ENCODE assay signal across 8 cellular contexts in the genomic region with DNA sequence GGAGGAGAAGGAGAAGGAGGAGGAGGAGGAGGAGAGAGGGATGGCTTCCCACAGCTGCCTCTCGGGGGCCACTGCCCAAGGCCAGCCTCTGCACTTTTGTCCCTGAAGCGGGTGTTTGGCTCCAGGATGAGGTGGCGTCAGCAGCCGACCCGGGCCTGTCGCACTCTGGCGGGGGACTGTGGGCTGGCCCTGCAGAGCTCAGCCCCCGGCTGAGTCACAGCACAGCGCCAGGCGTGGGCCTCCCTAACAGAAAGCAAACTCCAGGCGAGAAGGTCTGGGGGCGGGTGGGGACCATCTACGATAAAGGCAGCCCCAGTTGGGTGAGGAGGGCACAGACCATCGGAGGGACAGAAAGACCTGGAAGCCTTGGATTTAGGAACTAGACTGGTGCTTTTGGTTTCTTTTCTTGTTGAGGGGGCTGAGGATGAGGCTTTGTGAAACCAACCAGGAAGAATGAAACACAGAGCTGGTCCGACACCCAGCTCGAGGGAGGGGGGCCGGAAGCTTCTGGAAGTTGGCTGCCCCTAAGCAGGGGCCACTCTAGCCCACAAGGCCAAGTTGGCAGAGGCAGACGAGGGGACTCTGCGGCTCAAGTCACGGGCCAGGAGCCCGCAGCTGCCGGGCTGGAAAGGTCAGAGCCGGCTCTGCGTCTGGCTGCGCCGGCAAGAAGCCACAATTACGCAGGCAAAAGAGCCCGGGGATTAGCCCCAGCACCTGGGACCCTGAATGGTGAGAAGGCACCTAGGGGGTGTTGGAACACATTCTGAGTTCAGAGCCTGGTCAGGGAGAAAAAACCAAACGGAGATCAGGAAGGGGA. TPM values are rescaled to one million over a fixed set of nuclear protein-coding genes. Genes with fewer than 3 reads are reported as not detected.
DNase-seq lines count a peak whose midpoint lies in the region; ATAC-seq and TF ChIP-seq lines count a peak whose summit lies in the region.

No MANE protein-coding gene starts in this region.

- H3F3A ChIP-seq in PC-3 (ENCODE audit: low read length, unreplicated experiment) = no peaks in the 10 kb centered on the region

- H3K4me1 Mint-ChIP-seq in Caco-2 (ENCODE audit: low read depth, unreplicated experiment) = peaks cover 9% of the 10 kb centered on the region
- H3K4me1 Mint-ChIP-seq in activated T-helper 1 cell treated with anti-CD3 and anti-CD28 coated beads, Interleukin-12 subunit alpha, Interleukin-12 subunit beta, Interleukin-2, Interleukin-4 antibody, amounts not matched to agents 30 ng/mL and 10 ng/mL and 1 ng/mL, durations not matched to agents 14 hours and 24 hours and 36 hours (ENCODE audit: low read depth) = peaks cover 40% of the 10 kb centered on the region
- peaks cover 28 to 47% (median 47%) of the 10 kb centered on the region in 3 donors for H3K4me1 Mint-ChIP-seq in naive B cell
- H3K4me1 Mint-ChIP-seq in stimulated activated effector memory CD8-positive, alpha-beta T cell treated with anti-CD3 and anti-CD28 coated beads, Interleukin-12 subunit alpha, Interleukin-12 subunit beta, amount 100 ng/mL, for 72 hours = peaks cover 53% of the 10 kb centered on the region

- H3K27ac Mint-ChIP-seq in Caco-2 (ENCODE audit: unreplicated experiment) (peak overlapping the region; percentile 75), naive B cell (peak overlapping the region; percentile 99 to 100 (median 99))
- peak overlapping the region; percentile 98 for H3K27ac Mint-ChIP-seq in activated T-helper 1 cell treated with anti-CD3 and anti-CD28 coated beads, Interleukin-12 subunit alpha, Interleukin-12 subunit beta, Interleukin-2, Interleukin-4 antibody, amounts not matched to agents 30 ng/mL and 10 ng/mL and 1 ng/mL, durations not matched to agents 14 hours and 24 hours and 36 hours
- H3K27ac Mint-ChIP-seq in stimulated activated effector memory CD8-positive, alpha-beta T cell treated with anti-CD3 and anti-CD28 coated beads, Interleukin-12 subunit alpha, Interleukin-12 subunit beta, amount 100 ng/mL, for 72 hours = peak overlapping the region; percentile 97

- no peaks in the 10 kb centered on the region for H3K27me3 ChIP-seq in Caco-2 (replicated peaks; ENCODE audit: control insufficient read depth, insufficient read depth, low read length)
- H3K27me3 ChIP-seq in PC-3 (ENCODE audit: low read length) = no peaks in the 10 kb centered on the region

- intact Hi-C loops in Caco-2 (cut with micrococcal nuclease; ENCODE audit: unreplicated experiment) = no loop called here
- intact Hi-C loops in PC-3 (cut with micrococcal nuclease) = no loop called here
- intact Hi-C loops in activated T-helper 1 cell treated with anti-CD3 and anti-CD28 coated beads, Interleukin-12 subunit alpha, Interleukin-12 subunit beta, Interleukin-2, Interleukin-4 antibody, amounts not matched to agents 30 ng/mL and 10 ng/mL and 1 ng/mL, durations not matched to agents 14 hours and 24 hours and 36 hours (cut with micrococcal nuclease) = loop anchor here (1.0 kb wide), 6 partner anchors 10 to 111 kb away; partner anchors contain the start of genes LSM4 and MPV17L2

- no peaks in the 10 kb centered on the region for H3K27me3 Mint-ChIP-seq in Caco-2 (ENCODE audit: insufficient read depth, unreplicated experiment)
- H3K27me3 Mint-ChIP-seq in activated T-helper 1 cell treated with anti-CD3 and anti-CD28 coated beads, Interleukin-12 subunit alpha, Interleukin-12 subunit beta, Interleukin-2, Interleukin-4 antibody, amounts not matched to agents 30 ng/mL and 10 ng/mL and 1 ng/mL, durations not matched to agents 14 hours and 24 hours and 36 hours (ENCODE audit: insufficient read depth) = peaks cover 1% of the 10 kb centered on the region
- H3K27me3 Mint-ChIP-seq in naive B cell = no peaks in the 10 kb centered on the region

- H3K4me3 ChIP-seq in Caco-2 (ENCODE audit: low read depth, low read length) = no peak overlapping the region
- no peak overlapping the region for H3K4me3 ChIP-seq in PC-3 (ENCODE audit: low read length)

- H3K4me3 Mint-ChIP-seq in Caco-2 (ENCODE audit: unreplicated experiment) (peak overlapping the region; percentile 59), naive B cell (peak overlapping the region; percentile 84 to 97 (median 91))
- H3K4me3 Mint-ChIP-seq in activated T-helper 1 cell treated with anti-CD3 and anti-CD28 coated beads, Interleukin-12 subunit alpha, Interleukin-12 subunit beta, Interleukin-2, Interleukin-4 antibody, amounts not matched to agents 30 ng/mL and 10 ng/mL and 1 ng/mL, durations not matched to agents 14 hours and 24 hours and 36 hours = peak overlapping the region; percentile 92
- peak overlapping the region; percentile 96 for H3K4me3 Mint-ChIP-seq in stimulated activated effector memory CD8-positive, alpha-beta T cell treated with anti-CD3 and anti-CD28 coated beads, Interleukin-12 subunit alpha, Interleukin-12 subunit beta, amount 100 ng/mL, for 72 hours

- H3K36me3 ChIP-seq in Caco-2 (ENCODE audit: control insufficient read depth, insufficient read depth, low read length) (no peaks in the 10 kb centered on the region), PC-3 (ENCODE audit: low read depth, low read length) (no peaks in the 10 kb centered on the region; the same call in 1 of the 2 replicates)

- CTCF ChIA-PET in Caco-2 (lab: Charles Lee) = interaction anchor here (0.9 to 1.8 kb wide), 4 partner anchors 17 to 25 kb away, joined by 3 to 10 read pairs (median 4); partner anchors contain the start of gene JUND
- CTCF ChIA-PET in PC-3 (lab: Charles Lee) = interaction anchor here (1.3 kb wide), 1 partner anchor 25 kb away, joined by 4 read pairs; no protein-coding TSS in a partner anchor

- no peak overlapping the region for H3K27ac ChIP-seq in PC-3 (ENCODE audit: low read length)

- no peaks in the 10 kb centered on the region for H3K79me2 ChIP-seq in PC-3 (ENCODE audit: low read length)

- peak overlapping the region; percentile 46 for H3K4me2 ChIP-seq in PC-3 (ENCODE audit: low read length)

- H4K20me1 ChIP-seq in PC-3 (ENCODE audit: low read length) = no peaks in the 10 kb centered on the region

- no peak overlapping the region for H3K9ac ChIP-seq in PC-3 (ENCODE audit: low read length)

- H3K9me2 ChIP-seq in PC-3 (replicated peaks; ENCODE audit: low read length) = no peaks in the 10 kb centered on the region

- POLR2A ChIA-PET in Caco-2 (lab: Charles Lee) = interaction anchor here (1.0 to 1.8 kb wide), 4 partner anchors 12 to 25 kb away, joined by 3 to 22 read pairs (median 12); partner anchors contain the start of genes JUND and LSM4
- POLR2A ChIA-PET in PC-3 (lab: Charles Lee; ENCODE audit: unreplicated experiment) = interaction anchor here (0.6 to 1.0 kb wide), 2 partner anchors 23 to 253 kb away, joined by 3 read pairs; partner anchors contain the start of gene JUND

- H3K4me1 ChIP-seq in Caco-2 = peaks cover 27% of the 10 kb centered on the region
- peaks cover 19% of the 10 kb centered on the region for H3K4me1 ChIP-seq in PC-3 (ENCODE audit: insufficient read depth, low read length)

- no peak overlapping the region for H2AFZ ChIP-seq in PC-3 (ENCODE audit: low read length)

- H3K9me3 Mint-ChIP-seq in Caco-2 (ENCODE audit: unreplicated experiment) (no peaks in the 10 kb centered on the region), naive B cell (no peaks in the 10 kb centered on the region)
- no peaks in the 10 kb centered on the region for H3K9me3 Mint-ChIP-seq in activated T-helper 1 cell treated with anti-CD3 and anti-CD28 coated beads, Interleukin-12 subunit alpha, Interleukin-12 subunit beta, Interleukin-2, Interleukin-4 antibody, amounts not matched to agents 30 ng/mL and 10 ng/mL and 1 ng/mL, durations not matched to agents 14 hours and 24 hours and 36 hours
- H3K9me3 Mint-ChIP-seq in stimulated activated effector memory CD8-positive, alpha-beta T cell treated with anti-CD3 and anti-CD28 coated beads, Interleukin-12 subunit alpha, Interleukin-12 subunit beta, amount 100 ng/mL, for 72 hours = no peaks in the 10 kb centered on the region

- no peaks in the 10 kb centered on the region for H3K9me3 ChIP-seq in Caco-2
- H3K9me3 ChIP-seq in PC-3 (ENCODE audit: low read length) = no peaks in the 10 kb centered on the region

- DNase-seq in Caco-2 (peak; percentile 54 to 65), HCEC 1CT (peak; percentile 60), PC-3 (peak; percentile 34), fibroblast of gingiva (ENCODE audit: low read depth) (peak; percentile 77), naive B cell (peak; percentile 87)
- peak; percentile 77 for DNase-seq in activated T-helper 1 cell treated with anti-CD3 and anti-CD28 coated beads, Interleukin-12 subunit alpha, Interleukin-12 subunit beta, Interleukin-2, Interleukin-4 antibody, amounts not matched to agents 30 ng/mL and 10 ng/mL and 1 ng/mL, durations not matched to agents 14 hours and 24 hours and 36 hours (ENCODE audit: low spot score)
- peak; percentile 71 to 91 for DNase-seq in stimulated activated effector memory CD8-positive, alpha-beta T cell treated with anti-CD3 and anti-CD28 coated beads, Interleukin-12 subunit alpha, Interleukin-12 subunit beta, amount 100 ng/mL, for 72 hours (ENCODE audit: low spot score in 2 of 2)

- TF ChIP-seq CTCF in Caco-2 (IDR thresholded peaks at IDR 0.05; ENCODE audit: insufficient read depth in 1 of 2, low read depth in 1 of 2, low read length in 1 of 2, severe bottlenecking in 1 of 2, unreplicated experiment in 1 of 2) = no peak
- TF ChIP-seq CTCF in PC-3 (conservative IDR thresholded peaks at IDR 0.05; ENCODE audit: low read depth, low read length) = no peak

- ATAC-seq in PC-3 (peak; percentile 66), naive B cell (ENCODE audit: low read depth in 2 of 2) (peak; percentile 78), GM21737 (IDR thresholded peaks at IDR 0.05; ENCODE audit: unreplicated experiment) (no peak)
- peak; percentile 90 for ATAC-seq in stimulated activated effector memory CD8-positive, alpha-beta T cell treated with anti-CD3 and anti-CD28 coated beads, Interleukin-12 subunit alpha, Interleukin-12 subunit beta, amount 100 ng/mL, for 72 hours

- H3K36me3 Mint-ChIP-seq in Caco-2 (ENCODE audit: insufficient read depth, unreplicated experiment) = peaks cover 19% of the 10 kb centered on the region
- peaks cover 21% of the 10 kb centered on the region for H3K36me3 Mint-ChIP-seq in activated T-helper 1 cell treated with anti-CD3 and anti-CD28 coated beads, Interleukin-12 subunit alpha, Interleukin-12 subunit beta, Interleukin-2, Interleukin-4 antibody, amounts not matched to agents 30 ng/mL and 10 ng/mL and 1 ng/mL, durations not matched to agents 14 hours and 24 hours and 36 hours (ENCODE audit: low read depth)
- no peaks in the 10 kb centered on the region for H3K36me3 Mint-ChIP-seq in naive B cell
- H3K36me3 Mint-ChIP-seq in stimulated activated effector memory CD8-positive, alpha-beta T cell treated with anti-CD3 and anti-CD28 coated beads, Interleukin-12 subunit alpha, Interleukin-12 subunit beta, amount 100 ng/mL, for 72 hours = peaks cover 58% of the 10 kb centered on the region

- TSS peak; percentile 85 for BruUV-seq in Caco-2 (replicated peaks; lab: Mats Ljungman, UMichigan)
- no TSS peak for BruUV-seq in PC-3 (replicated peaks; lab: Mats Ljungman, UMichigan)

RNA-seq across cellular contexts. Expression of gene LSM4, which starts 18.2 kb away (rescaled TPM):
- total RNA-seq in Caco-2 (2022) (184 and 186 TPM in 2 replicates), PC-3 (2014; rRNA removed) (713 and 856 TPM in 2 replicates)
- total RNA-seq in activated T-helper 1 cell treated with anti-CD3 and anti-CD28 coated beads, Interleukin-12 subunit alpha, Interleukin-12 subunit beta, Interleukin-2, Interleukin-4 antibody, amounts not matched to agents 30 ng/mL and 10 ng/mL and 1 ng/mL, durations not matched to agents 14 hours and 24 hours and 36 hours = 198 and 200 TPM in 2 replicates
- polyA plus RNA-seq in naive B cell (ENCODE audit: low read depth in 6 of 6) = 100 to 1,000 TPM; 111 to 157 (median 123) TPM

RNA-seq across cellular contexts. Expression of gene JUND, which starts 23.3 kb away (rescaled TPM):
- total RNA-seq in Caco-2 (2022) (75.5 and 78.8 TPM in 2 replicates), PC-3 (2014; rRNA removed) (151 and 157 TPM in 2 replicates)
- 431 and 455 TPM in 2 replicates for total RNA-seq in activated T-helper 1 cell treated with anti-CD3 and anti-CD28 coated beads, Interleukin-12 subunit alpha, Interleukin-12 subunit beta, Interleukin-2, Interleukin-4 antibody, amounts not matched to agents 30 ng/mL and 10 ng/mL and 1 ng/mL, durations not matched to agents 14 hours and 24 hours and 36 hours
- polyA plus RNA-seq in naive B cell (ENCODE audit: low read depth in 6 of 6) = 100 to 1,000 TPM in 4 of 6 donors, 10 to 100 TPM in 2; 46.5 to 325 (median 154) TPM

RNA-seq across cellular contexts. Expression of gene IQCN, which starts 30.5 kb away (rescaled TPM):
- total RNA-seq in Caco-2 (2022) = 1.5 and 2.1 TPM in 2 replicates
- total RNA-seq in PC-3 (2014; rRNA removed) = 0.33 and 0.69 TPM in 2 replicates
- total RNA-seq in activated T-helper 1 cell treated with anti-CD3 and anti-CD28 coated beads, Interleukin-12 subunit alpha, Interleukin-12 subunit beta, Interleukin-2, Interleukin-4 antibody, amounts not matched to agents 30 ng/mL and 10 ng/mL and 1 ng/mL, durations not matched to agents 14 hours and 24 hours and 36 hours = 2.8 and 3.2 TPM in 2 replicates
- 1 to 10 TPM in 3 of 6 donors, under 1 TPM in 2, not detected in 1; 0.69 to 1.9 (median 1.1) TPM for polyA plus RNA-seq in naive B cell (ENCODE audit: low read depth in 6 of 6)

RNA-seq across cellular contexts. Expression of gene PGPEP1, which starts 35.7 kb away (rescaled TPM):
- total RNA-seq in Caco-2 (2022) (25.6 and 26.0 TPM in 2 replicates), PC-3 (2014; rRNA removed) (9.6 and 11.4 TPM in 2 replicates)
- total RNA-seq in activated T-helper 1 cell treated with anti-CD3 and anti-CD28 coated beads, Interleukin-12 subunit alpha, Interleukin-12 subunit beta, Interleukin-2, Interleukin-4 antibody, amounts not matched to agents 30 ng/mL and 10 ng/mL and 1 ng/mL, durations not matched to agents 14 hours and 24 hours and 36 hours = 17.9 and 21.5 TPM in 2 replicates
- 10 to 100 TPM in 2 of 6 donors, 1 to 10 TPM in 4; 4.0 to 11.8 (median 8.0) TPM for polyA plus RNA-seq in naive B cell (ENCODE audit: low read depth in 6 of 6)

Comparison
In these comparisons a context has a peak if more than half of its experiments do, and no peak if none do; other contexts are left out.
1. DNase-seq: peak in every context shown above with its lines; median percentile 87 in naive B cell; 81 in stimulated activated effector memory CD8-positive, alpha-beta T cell treated with anti-CD3 and anti-CD28 coated beads, Interleukin-12 subunit alpha, Interleukin-12 subunit beta, amount 100 ng/mL, for 72 hours; 77 in activated T-helper 1 cell treated with anti-CD3 and anti-CD28 coated beads, Interleukin-12 subunit alpha, Interleukin-12 subunit beta, Interleukin-2, Interleukin-4 antibody, amounts not matched to agents 30 ng/mL and 10 ng/mL and 1 ng/mL, durations not matched to agents 14 hours and 24 hours and 36 hours; 77 in fibroblast of gingiva; 60 in HCEC 1CT; 60 in Caco-2; 34 in PC-3.